Comparison of ENCODE assay signal across 2 cellular contexts in genomic region chr16:86349338-86349900, GRCh38.
A peak's percentile ranks its signal among the peaks of the same experiment; 100 is the strongest.
TF ChIP-seq lines count a peak whose summit lies in the region.

No MANE protein-coding gene starts in this region.

TF ChIP-seq in IMR-90, 13 proteins besides CTCF, POLR2A, EP300 and RAD21:
- TF ChIP-seq RCOR1 (IDR thresholded peaks at IDR 0.05; ENCODE audit: insufficient replicate concordance, low read length) = no peak
- TF ChIP-seq SMC3 (IDR thresholded peaks at IDR 0.05; ENCODE audit: low read depth, low read length) = no peak
- TF ChIP-seq USF2 (IDR thresholded peaks at IDR 0.05; ENCODE audit: low read depth, low read length) = no peak
- no peak for TF ChIP-seq MAFK (IDR thresholded peaks at IDR 0.05; ENCODE audit: low read depth, low read length)
- no peak for TF ChIP-seq ELK1 (IDR thresholded peaks at IDR 0.05; ENCODE audit: borderline replicate concordance, low read depth, low read length)
- TF ChIP-seq MAZ (IDR thresholded peaks at IDR 0.05; ENCODE audit: borderline replicate concordance, low read depth, low read length) = no peak
- no peak for TF ChIP-seq NFE2L2 (IDR thresholded peaks at IDR 0.05; ENCODE audit: low read depth, low read length)
- no peak for TF ChIP-seq FOS (IDR thresholded peaks at IDR 0.05; ENCODE audit: low read depth, low read length)
- TF ChIP-seq RFX5 (IDR thresholded peaks at IDR 0.05; ENCODE audit: low read depth, low read length) = no peak
- no peak for TF ChIP-seq MXI1 (IDR thresholded peaks at IDR 0.05; ENCODE audit: borderline replicate concordance, low read depth, low read length)
- no peak for TF ChIP-seq CEBPB (IDR thresholded peaks at IDR 0.05; ENCODE audit: low read depth, low read length)
- no peak for TF ChIP-seq CHD1 (IDR thresholded peaks at IDR 0.05; ENCODE audit: low read depth, low read length)
- TF ChIP-seq BHLHE40 (IDR thresholded peaks at IDR 0.05; ENCODE audit: low read depth, low read length) = no peak

TF ChIP-seq in H1, 55 proteins besides CTCF, POLR2A, EP300 and RAD21:
- no peak for TF ChIP-seq SUZ12 (IDR thresholded peaks at IDR 0.05; ENCODE audit: low read length)
- peak; percentile 91; the same call in 1 of the 2 replicates for TF ChIP-seq KDM1A (IDR thresholded peaks at IDR 0.05; ENCODE audit: borderline replicate concordance, low read length)
- TF ChIP-seq TBP (IDR thresholded peaks at IDR 0.05; ENCODE audit: low read depth, low read length) = no peak
- TF ChIP-seq TEAD4 (IDR thresholded peaks at IDR 0.05; ENCODE audit: low read depth, low read length) = no peak
- no peak for TF ChIP-seq SIX5 (IDR thresholded peaks at IDR 0.05; ENCODE audit: low read depth, low read length)
- TF ChIP-seq CHD1 (IDR thresholded peaks at IDR 0.05; ENCODE audit: low read depth, low read length) = no peak
- no peak for TF ChIP-seq RBBP5 (IDR thresholded peaks at IDR 0.05; ENCODE audit: borderline replicate concordance, low read depth, low read length)
- peak in 1 of 2 experiments; percentile 62; a peak in 1 of 4 replicates for TF ChIP-seq HDAC2 (IDR thresholded peaks at IDR 0.05; ENCODE audit: borderline replicate concordance in 1 of 2, low read depth in 2 of 2, low read length in 2 of 2)
- no peak for TF ChIP-seq SRF (IDR thresholded peaks at IDR 0.05; ENCODE audit: low read depth, low read length)
- no peak for TF ChIP-seq RXRA (IDR thresholded peaks at IDR 0.05; ENCODE audit: insufficient read depth, low read depth, low read length)
- TF ChIP-seq CREB1 (IDR thresholded peaks at IDR 0.05) = 0 out of 2 replicates have a peak, but pooled peaks have one; percentile 28
